Comparison of ENCODE assay signal across 1 cellular context in the genomic region with DNA sequence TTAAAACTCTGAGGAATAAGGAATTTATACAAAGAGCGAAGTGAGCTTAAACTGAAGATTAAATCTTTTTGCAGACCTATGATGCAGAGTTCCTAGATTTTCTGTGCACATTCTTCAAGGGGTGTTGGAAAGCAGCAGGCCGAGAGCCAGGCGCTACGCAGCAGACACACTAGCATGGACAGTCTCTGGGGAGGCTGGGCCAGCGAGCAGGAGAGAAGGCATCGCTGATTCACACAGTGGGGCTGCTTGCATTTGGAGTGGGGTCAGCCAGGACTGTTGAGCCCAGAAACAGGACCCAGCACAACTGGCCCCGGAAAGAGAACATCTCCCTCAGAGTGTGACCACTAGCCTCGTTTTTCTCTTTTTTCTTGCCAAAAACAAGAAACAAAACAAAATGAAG.
TF ChIP-seq lines count a peak whose summit lies in the region.

No MANE protein-coding gene starts in this region.

TF ChIP-seq in GM23338, 12 proteins besides CTCF, POLR2A, EP300 and RAD21 (continued from another document):
- TF ChIP-seq, protein P1, sequence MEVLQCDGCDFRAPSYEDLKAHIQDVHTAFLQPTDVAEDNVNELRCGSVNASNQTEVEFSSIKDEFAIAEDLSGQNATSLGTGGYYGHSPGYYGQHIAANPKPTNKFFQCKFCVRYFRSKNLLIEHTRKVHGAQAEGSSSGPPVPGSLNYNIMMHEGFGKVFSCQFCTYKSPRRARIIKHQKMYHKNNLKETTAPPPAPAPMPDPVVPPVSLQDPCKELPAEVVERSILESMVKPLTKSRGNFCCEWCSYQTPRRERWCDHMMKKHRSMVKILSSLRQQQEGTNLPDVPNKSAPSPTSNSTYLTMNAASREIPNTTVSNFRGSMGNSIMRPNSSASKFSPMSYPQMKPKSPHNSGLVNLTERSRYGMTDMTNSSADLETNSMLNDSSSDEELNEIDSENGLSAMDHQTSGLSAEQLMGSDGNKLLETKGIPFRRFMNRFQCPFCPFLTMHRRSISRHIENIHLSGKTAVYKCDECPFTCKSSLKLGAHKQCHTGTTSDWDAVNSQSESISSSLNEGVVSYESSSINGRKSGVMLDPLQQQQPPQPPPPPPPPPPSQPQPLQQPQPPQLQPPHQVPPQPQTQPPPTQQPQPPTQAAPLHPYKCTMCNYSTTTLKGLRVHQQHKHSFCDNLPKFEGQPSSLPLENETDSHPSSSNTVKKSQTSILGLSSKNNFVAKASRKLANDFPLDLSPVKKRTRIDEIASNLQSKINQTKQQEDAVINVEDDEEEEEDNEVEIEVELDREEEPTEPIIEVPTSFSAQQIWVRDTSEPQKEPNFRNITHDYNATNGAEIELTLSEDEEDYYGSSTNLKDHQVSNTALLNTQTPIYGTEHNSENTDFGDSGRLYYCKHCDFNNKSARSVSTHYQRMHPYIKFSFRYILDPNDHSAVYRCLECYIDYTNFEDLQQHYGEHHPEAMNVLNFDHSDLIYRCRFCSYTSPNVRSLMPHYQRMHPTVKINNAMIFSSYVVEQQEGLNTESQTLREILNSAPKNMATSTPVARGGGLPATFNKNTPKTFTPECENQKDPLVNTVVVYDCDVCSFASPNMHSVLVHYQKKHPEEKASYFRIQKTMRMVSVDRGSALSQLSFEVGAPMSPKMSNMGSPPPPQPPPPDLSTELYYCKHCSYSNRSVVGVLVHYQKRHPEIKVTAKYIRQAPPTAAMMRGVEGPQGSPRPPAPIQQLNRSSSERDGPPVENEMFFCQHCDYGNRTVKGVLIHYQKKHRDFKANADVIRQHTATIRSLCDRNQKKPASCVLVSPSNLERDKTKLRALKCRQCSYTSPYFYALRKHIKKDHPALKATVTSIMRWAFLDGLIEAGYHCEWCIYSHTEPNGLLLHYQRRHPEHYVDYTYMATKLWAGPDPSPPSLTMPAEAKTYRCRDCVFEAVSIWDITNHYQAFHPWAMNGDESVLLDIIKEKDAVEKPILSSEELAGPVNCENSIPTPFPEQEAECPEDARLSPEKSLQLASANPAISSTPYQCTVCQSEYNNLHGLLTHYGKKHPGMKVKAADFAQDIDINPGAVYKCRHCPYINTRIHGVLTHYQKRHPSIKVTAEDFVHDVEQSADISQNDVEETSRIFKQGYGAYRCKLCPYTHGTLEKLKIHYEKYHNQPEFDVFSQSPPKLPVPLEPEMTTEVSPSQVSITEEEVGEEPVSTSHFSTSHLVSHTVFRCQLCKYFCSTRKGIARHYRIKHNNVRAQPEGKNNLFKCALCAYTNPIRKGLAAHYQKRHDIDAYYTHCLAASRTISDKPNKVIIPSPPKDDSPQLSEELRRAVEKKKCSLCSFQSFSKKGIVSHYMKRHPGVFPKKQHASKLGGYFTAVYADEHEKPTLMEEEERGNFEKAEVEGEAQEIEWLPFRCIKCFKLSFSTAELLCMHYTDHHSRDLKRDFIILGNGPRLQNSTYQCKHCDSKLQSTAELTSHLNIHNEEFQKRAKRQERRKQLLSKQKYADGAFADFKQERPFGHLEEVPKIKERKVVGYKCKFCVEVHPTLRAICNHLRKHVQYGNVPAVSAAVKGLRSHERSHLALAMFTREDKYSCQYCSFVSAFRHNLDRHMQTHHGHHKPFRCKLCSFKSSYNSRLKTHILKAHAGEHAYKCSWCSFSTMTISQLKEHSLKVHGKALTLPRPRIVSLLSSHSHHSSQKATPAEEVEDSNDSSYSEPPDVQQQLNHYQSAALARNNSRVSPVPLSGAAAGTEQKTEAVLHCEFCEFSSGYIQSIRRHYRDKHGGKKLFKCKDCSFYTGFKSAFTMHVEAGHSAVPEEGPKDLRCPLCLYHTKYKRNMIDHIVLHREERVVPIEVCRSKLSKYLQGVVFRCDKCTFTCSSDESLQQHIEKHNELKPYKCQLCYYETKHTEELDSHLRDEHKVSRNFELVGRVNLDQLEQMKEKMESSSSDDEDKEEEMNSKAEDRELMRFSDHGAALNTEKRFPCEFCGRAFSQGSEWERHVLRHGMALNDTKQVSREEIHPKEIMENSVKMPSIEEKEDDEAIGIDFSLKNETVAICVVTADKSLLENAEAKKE (CRISPR knock-in tag; IDR thresholded peaks at IDR 0.05): no peak
- TF ChIP-seq ZNF114 (CRISPR knock-in tag; IDR thresholded peaks at IDR 0.05) (no peak), CREB1 (CRISPR knock-in tag; IDR thresholded peaks at IDR 0.05; ENCODE audit: low read depth) (no peak)
